Comparison of ENCODE assay signal across 14 cellular contexts in the genomic region with DNA sequence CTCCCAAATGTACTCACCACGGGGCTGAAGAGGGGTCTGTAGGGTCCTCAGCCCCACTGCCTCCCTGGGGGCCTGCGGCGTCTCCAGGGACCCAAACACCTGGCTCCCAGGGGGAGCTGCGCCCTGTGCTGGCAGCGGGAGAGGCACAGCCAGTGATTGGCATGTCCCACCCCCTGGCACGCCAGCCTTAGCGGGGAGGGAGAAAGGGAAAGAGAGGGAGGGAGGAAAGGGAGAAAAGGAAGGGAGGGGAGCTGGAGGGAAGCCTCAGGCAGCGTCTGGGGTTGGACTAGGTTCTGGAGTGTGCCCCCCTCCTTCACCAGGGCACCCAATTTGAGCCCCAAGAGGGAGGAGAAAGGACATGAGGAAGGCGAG. TPM values are rescaled to one million over a fixed set of nuclear protein-coding genes. Genes with fewer than 3 reads are reported as not detected.
DNase-seq lines count a peak whose midpoint lies in the region; ATAC-seq and TF ChIP-seq lines count a peak whose summit lies in the region.
"Had no signal": no experiment of that assay in that cellular context is flagged by ENCODE, and none has a peak within 500 bp of the region (broad histone marks: within the 10 kb centered on the region; RNA-seq: fewer than 3 reads in every experiment).

A gene with protein sequence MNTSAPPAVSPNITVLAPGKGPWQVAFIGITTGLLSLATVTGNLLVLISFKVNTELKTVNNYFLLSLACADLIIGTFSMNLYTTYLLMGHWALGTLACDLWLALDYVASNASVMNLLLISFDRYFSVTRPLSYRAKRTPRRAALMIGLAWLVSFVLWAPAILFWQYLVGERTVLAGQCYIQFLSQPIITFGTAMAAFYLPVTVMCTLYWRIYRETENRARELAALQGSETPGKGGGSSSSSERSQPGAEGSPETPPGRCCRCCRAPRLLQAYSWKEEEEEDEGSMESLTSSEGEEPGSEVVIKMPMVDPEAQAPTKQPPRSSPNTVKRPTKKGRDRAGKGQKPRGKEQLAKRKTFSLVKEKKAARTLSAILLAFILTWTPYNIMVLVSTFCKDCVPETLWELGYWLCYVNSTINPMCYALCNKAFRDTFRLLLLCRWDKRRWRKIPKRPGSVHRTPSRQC (minus strand): TSS at position 163 of the 372 bp plus-strand sequence. CDS start 10,263 bp downstream, outside the sequence.

- H2AK5ac ChIP-seq in neuronal stem cell (ENCODE audit: low read depth, low read length) (peak within 1 kb of the TSS; percentile 16), trophoblast cell (ENCODE audit: low read length) (no peak within 1 kb of the TSS)

- no peak within 1 kb of the TSS for H2BK5ac ChIP-seq in neuronal stem cell (ENCODE audit: low read length)
- H2BK5ac ChIP-seq in trophoblast cell (ENCODE audit: low read depth, low read length, poor library complexity) = no peak within 1 kb of the TSS

- H3K27ac ChIP-seq in coronary artery (no peak within 1 kb of the TSS), neuronal stem cell (replicated peaks; ENCODE audit: low read length) (no peak within 1 kb of the TSS), trophoblast cell (ENCODE audit: low read depth, low read length) (no peak within 1 kb of the TSS)

- H3K4me3 Mint-ChIP-seq in activated T-helper 1 cell treated with anti-CD3 and anti-CD28 coated beads, Interleukin-12 subunit alpha, Interleukin-12 subunit beta, Interleukin-2, Interleukin-4 antibody, amounts not matched to agents 30 ng/mL and 10 ng/mL and 1 ng/mL, durations not matched to agents 14 hours and 24 hours and 36 hours = no peak within 1 kb of the TSS
- H3K4me3 Mint-ChIP-seq: dendritic cell treated with granulocyte-macrophage colony-stimulating factor and Interleukin-4, amounts not matched to agents 40 ng/mL and 50 ng/mL, for 4 days had no signal

- H3K27me3 ChIP-seq in BE2C (no peaks in the 10 kb centered on the region), neuronal stem cell (ENCODE audit: control insufficient read depth in 3 of 3, insufficient read depth in 3 of 3, low read depth in 1 of 3, low read length in 3 of 3) (peaks cover 13 to 89% (median 37%) of the 10 kb centered on the region in 3 experiments), trophoblast cell (ENCODE audit: insufficient read depth, low read length) (peaks cover 9% of the 10 kb centered on the region)

- no peak within 1 kb of the TSS for H3K9ac ChIP-seq in neuronal stem cell (ENCODE audit: low read depth, low read length, poor library complexity)
- no peak within 1 kb of the TSS for H3K9ac ChIP-seq in trophoblast cell (ENCODE audit: low read length)

- peak; percentile 31 for DNase-seq in BE2C
- peak; percentile 55 for DNase-seq in NCI-H69 (lab: John Stamatoyannopoulos, UW)
- no peak for DNase-seq in coronary artery (ENCODE audit: low spot score)
- DNase-seq in neuronal stem cell (ENCODE audit: low spot score) = no peak
- DNase-seq in activated T-helper 1 cell treated with anti-CD3 and anti-CD28 coated beads, Interleukin-12 subunit alpha, Interleukin-12 subunit beta, Interleukin-2, Interleukin-4 antibody, amounts not matched to agents 30 ng/mL and 10 ng/mL and 1 ng/mL, durations not matched to agents 14 hours and 24 hours and 36 hours (ENCODE audit: low spot score) = no peak
- no peak for DNase-seq in NCI-H146 (lab: John Stamatoyannopoulos, UW)
- DNase-seq in trophoblast cell = no peak
- DNase-seq: activated naive CD4-positive, alpha-beta T cell treated with anti-CD3 and anti-CD28 coated beads, Interleukin-2, amount 50 U/mL, for 16 hours; C1 segment of cervical spinal cord; kidney had no signal

- no peaks in the 10 kb centered on the region for H3K9me3 Mint-ChIP-seq in activated T-helper 1 cell treated with anti-CD3 and anti-CD28 coated beads, Interleukin-12 subunit alpha, Interleukin-12 subunit beta, Interleukin-2, Interleukin-4 antibody, amounts not matched to agents 30 ng/mL and 10 ng/mL and 1 ng/mL, durations not matched to agents 14 hours and 24 hours and 36 hours
- H3K9me3 Mint-ChIP-seq: dendritic cell treated with granulocyte-macrophage colony-stimulating factor and Interleukin-4, amounts not matched to agents 40 ng/mL and 50 ng/mL, for 4 days; IgD-negative memory B cell had no signal

- H4K8ac ChIP-seq in neuronal stem cell (ENCODE audit: low read depth, low read length) = no peak within 1 kb of the TSS
- no peak within 1 kb of the TSS for H4K8ac ChIP-seq in trophoblast cell (ENCODE audit: low read depth, low read length)

- H3K36me3 ChIP-seq in BE2C (peaks cover 5% of the 10 kb centered on the region), neuronal stem cell (replicated peaks in 1 of 2; ENCODE audit: control insufficient read depth in 2 of 2, insufficient read depth in 2 of 2, low read length in 2 of 2) (no peaks in the 10 kb centered on the region), trophoblast cell (ENCODE audit: control insufficient read depth in 1 of 2, insufficient read depth in 2 of 2, low read length in 2 of 2) (no peaks in the 10 kb centered on the region)

- H2BK15ac ChIP-seq in neuronal stem cell (ENCODE audit: low read length) = peak within 1 kb of the TSS; percentile 6

- H3K36me3 Mint-ChIP-seq in activated T-helper 1 cell treated with anti-CD3 and anti-CD28 coated beads, Interleukin-12 subunit alpha, Interleukin-12 subunit beta, Interleukin-2, Interleukin-4 antibody, amounts not matched to agents 30 ng/mL and 10 ng/mL and 1 ng/mL, durations not matched to agents 14 hours and 24 hours and 36 hours (ENCODE audit: low read depth) = peaks cover 2% of the 10 kb centered on the region
- H3K36me3 Mint-ChIP-seq: IgD-negative memory B cell had no signal

- H3K4ac ChIP-seq in neuronal stem cell (ENCODE audit: low read length) = no peak within 1 kb of the TSS
- H3K4ac ChIP-seq in trophoblast cell (ENCODE audit: low read depth, low read length) = no peak within 1 kb of the TSS

- no CpG with 5 or more reads among the region's 9 CpGs for WGBS in neuronal stem cell (ENCODE audit: extremely low coverage in 2 of 2, insufficient read length in 2 of 2, insufficient replicate concordance in 1 of 2), 2 donors
- WGBS in trophoblast cell (ENCODE audit: extremely low coverage, insufficient coverage, insufficient read length) = no CpG with 5 or more reads among the region's 9 CpGs

- peaks cover 20% of the 10 kb centered on the region for H3K4me1 Mint-ChIP-seq in activated T-helper 1 cell treated with anti-CD3 and anti-CD28 coated beads, Interleukin-12 subunit alpha, Interleukin-12 subunit beta, Interleukin-2, Interleukin-4 antibody, amounts not matched to agents 30 ng/mL and 10 ng/mL and 1 ng/mL, durations not matched to agents 14 hours and 24 hours and 36 hours (ENCODE audit: low read depth)

- H2BK12ac ChIP-seq in neuronal stem cell (ENCODE audit: low read length) (peak within 1 kb of the TSS; percentile 19), trophoblast cell (ENCODE audit: low read length) (no peak within 1 kb of the TSS)

- ATAC-seq in GM18502 (IDR thresholded peaks at IDR 0.05; ENCODE audit: poor library complexity, unreplicated experiment) = no peak

- no peak within 1 kb of the TSS for H4K91ac ChIP-seq in neuronal stem cell (ENCODE audit: low read depth, low read length, poor library complexity)
- H4K91ac ChIP-seq in trophoblast cell (ENCODE audit: low read depth, low read length) = no peak within 1 kb of the TSS

- H3K18ac ChIP-seq in neuronal stem cell (ENCODE audit: low read length) (peak within 1 kb of the TSS; percentile 40), trophoblast cell (ENCODE audit: low read length) (no peak within 1 kb of the TSS)

- H4K12ac ChIP-seq in trophoblast cell (ENCODE audit: low read depth, low read length) = no peak within 1 kb of the TSS

- no peaks in the 10 kb centered on the region for H3K79me2 ChIP-seq in trophoblast cell (ENCODE audit: control insufficient read depth, insufficient read depth, low read length, poor library complexity)

- H3K9me3 ChIP-seq in BE2C (no peaks in the 10 kb centered on the region), neuronal stem cell (replicated peaks in 1 of 2; ENCODE audit: control insufficient read depth in 2 of 2, insufficient read depth in 1 of 2, low read depth in 1 of 2, low read length in 2 of 2) (peaks cover 2 to 4% of the 10 kb centered on the region in 2 donors), trophoblast cell (ENCODE audit: insufficient read depth, low read depth, low read length) (no peaks in the 10 kb centered on the region)

- H3K27ac Mint-ChIP-seq in activated T-helper 1 cell treated with anti-CD3 and anti-CD28 coated beads, Interleukin-12 subunit alpha, Interleukin-12 subunit beta, Interleukin-2, Interleukin-4 antibody, amounts not matched to agents 30 ng/mL and 10 ng/mL and 1 ng/mL, durations not matched to agents 14 hours and 24 hours and 36 hours = no peak within 1 kb of the TSS
- H3K27ac Mint-ChIP-seq: dendritic cell treated with granulocyte-macrophage colony-stimulating factor and Interleukin-4, amounts not matched to agents 40 ng/mL and 50 ng/mL, for 4 days had no signal

- H2AFZ ChIP-seq in neuronal stem cell (ENCODE audit: low read length) (no peak within 1 kb of the TSS), trophoblast cell (ENCODE audit: insufficient read depth, low read length, poor library complexity) (no peak within 1 kb of the TSS)

- H3K4me3 ChIP-seq in BE2C (ENCODE audit: low read depth, low read length) (peak within 1 kb of the TSS; percentile 51), coronary artery (peak within 1 kb of the TSS; percentile 30), neuronal stem cell (ENCODE audit: low read length in 2 of 2) (no peak within 1 kb of the TSS), trophoblast cell (ENCODE audit: low read depth, low read length) (no peak within 1 kb of the TSS)

- no peak within 1 kb of the TSS for H3K4me2 ChIP-seq in neuronal stem cell (ENCODE audit: insufficient read depth, low read length, poor library complexity, severe bottlenecking)
- no peak within 1 kb of the TSS for H3K4me2 ChIP-seq in trophoblast cell (ENCODE audit: low read length)

- no peak within 1 kb of the TSS for H3K14ac ChIP-seq in neuronal stem cell (ENCODE audit: low read length)
- no peak within 1 kb of the TSS for H3K14ac ChIP-seq in trophoblast cell (ENCODE audit: low read length)

- H3K4me1 ChIP-seq in BE2C (peaks cover 18% of the 10 kb centered on the region), neuronal stem cell (ENCODE audit: control insufficient read depth in 2 of 2, insufficient read depth in 1 of 2, low read depth in 1 of 2, low read length in 2 of 2) (peaks cover 0 to 14% of the 10 kb centered on the region in 2 donors), trophoblast cell (ENCODE audit: control insufficient read depth in 1 of 2, insufficient read depth in 2 of 2, low read length in 2 of 2) (peaks cover 26 to 29% of the 10 kb centered on the region in 2 experiments)

- H3K23ac ChIP-seq in neuronal stem cell (ENCODE audit: low read depth, low read length, poor library complexity) (peak within 1 kb of the TSS; percentile 49), trophoblast cell (ENCODE audit: low read length) (no peak within 1 kb of the TSS)

- intact Hi-C loops in activated T-helper 1 cell treated with anti-CD3 and anti-CD28 coated beads, Interleukin-12 subunit alpha, Interleukin-12 subunit beta, Interleukin-2, Interleukin-4 antibody, amounts not matched to agents 30 ng/mL and 10 ng/mL and 1 ng/mL, durations not matched to agents 14 hours and 24 hours and 36 hours (cut with micrococcal nuclease) = no loop called here

- TF ChIP-seq CTCF in BE2C (IDR thresholded peaks at IDR 0.05; ENCODE audit: low read depth, low read length) (no peak), coronary artery (IDR thresholded peaks at IDR 0.05) (no peak)

- H2BK120ac ChIP-seq in neuronal stem cell (ENCODE audit: low read depth, low read length) (no peak within 1 kb of the TSS), trophoblast cell (ENCODE audit: insufficient read depth, low read length, poor library complexity) (no peak within 1 kb of the TSS)

- peaks cover 59% of the 10 kb centered on the region for H3K27me3 Mint-ChIP-seq in activated T-helper 1 cell treated with anti-CD3 and anti-CD28 coated beads, Interleukin-12 subunit alpha, Interleukin-12 subunit beta, Interleukin-2, Interleukin-4 antibody, amounts not matched to agents 30 ng/mL and 10 ng/mL and 1 ng/mL, durations not matched to agents 14 hours and 24 hours and 36 hours (ENCODE audit: insufficient read depth)

- H3K79me1 ChIP-seq in neuronal stem cell (ENCODE audit: low read depth, low read length) = no peaks in the 10 kb centered on the region
- H3K79me1 ChIP-seq in trophoblast cell (ENCODE audit: low read length) = no peaks in the 10 kb centered on the region

RNA-seq across cellular contexts. Expression of the gene that starts here (rescaled TPM):
- 5.8 TPM for polyA plus RNA-seq in BE2C (2012; ENCODE audit: insufficient read depth, insufficient read length, low read depth)
- not detected for polyA plus RNA-seq in neuronal stem cell (2013, experiment 1 of 2)
- polyA plus RNA-seq in neuronal stem cell (2013, experiment 2 of 2) = not detected
- total RNA-seq in activated T-helper 1 cell treated with anti-CD3 and anti-CD28 coated beads, Interleukin-12 subunit alpha, Interleukin-12 subunit beta, Interleukin-2, Interleukin-4 antibody, amounts not matched to agents 30 ng/mL and 10 ng/mL and 1 ng/mL, durations not matched to agents 14 hours and 24 hours and 36 hours = not detected in 2 replicates
- not detected in 2 replicates for polyA plus RNA-seq in trophoblast cell (2013)
- total RNA-seq: omental fat pad had no signal
- polyA plus RNA-seq: IgD-negative memory B cell had no signal

Comparison
In these comparisons a context has a peak if more than half of its experiments do, and no peak if none do; other contexts are left out.
1. DNase-seq: peak in BE2C (single experiment) and NCI-H69 (single experiment); none in coronary artery (single experiment), neuronal stem cell (single experiment), activated T-helper 1 cell treated with anti-CD3 and anti-CD28 coated beads, Interleukin-12 subunit alpha, Interleukin-12 subunit beta, Interleukin-2, Interleukin-4 antibody, amounts not matched to agents 30 ng/mL and 10 ng/mL and 1 ng/mL, durations not matched to agents 14 hours and 24 hours and 36 hours (single experiment), NCI-H146 (single experiment) and trophoblast cell (0 of 2).
2. H3K4me3 ChIP-seq: peak in BE2C (single experiment) and coronary artery (single experiment); none in neuronal stem cell (0 of 2) and trophoblast cell (single experiment).